Comparison of ENCODE assay signal across 1 cellular context in genomic region chr12:120265483-120266179, GRCh38.
A peak's percentile ranks its signal among the peaks of the same experiment; 100 is the strongest.
TF ChIP-seq lines count a peak whose summit lies in the region.

Gene PXN (minus strand): TSS chr12:120265730. CDS start chr12:120265629, 101 bp downstream.

TF ChIP-seq in K562, 482 proteins besides CTCF, POLR2A, EP300 and RAD21 (continued from another document and continues in another):
- TF ChIP-seq PML (IDR thresholded peaks at IDR 0.05; ENCODE audit: low read length), result 0 out of 2 replicates have a peak, but pooled peaks have one; percentile 21
- TF ChIP-seq, protein P1, sequence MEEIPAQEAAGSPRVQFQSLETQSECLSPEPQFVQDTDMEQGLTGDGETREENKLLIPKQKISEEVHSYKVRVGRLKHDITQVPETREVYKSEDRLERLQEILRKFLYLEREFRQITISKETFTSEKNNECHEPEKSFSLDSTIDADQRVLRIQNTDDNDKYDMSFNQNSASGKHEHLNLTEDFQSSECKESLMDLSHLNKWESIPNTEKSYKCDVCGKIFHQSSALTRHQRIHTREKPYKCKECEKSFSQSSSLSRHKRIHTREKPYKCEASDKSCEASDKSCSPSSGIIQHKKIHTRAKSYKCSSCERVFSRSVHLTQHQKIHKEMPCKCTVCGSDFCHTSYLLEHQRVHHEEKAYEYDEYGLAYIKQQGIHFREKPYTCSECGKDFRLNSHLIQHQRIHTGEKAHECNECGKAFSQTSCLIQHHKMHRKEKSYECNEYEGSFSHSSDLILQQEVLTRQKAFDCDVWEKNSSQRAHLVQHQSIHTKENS (CRISPR knock-in tag; IDR thresholded peaks at IDR 0.05), result no peak
- no peak for TF ChIP-seq EHMT2 (IDR thresholded peaks at IDR 0.05)
- no peak for TF ChIP-seq TAL1 (IDR thresholded peaks at IDR 0.05)
- TF ChIP-seq PCBP1 (IDR thresholded peaks at IDR 0.05; ENCODE audit: low read depth, low read length, poor library complexity, severe bottlenecking), result peak; percentile 40
- TF ChIP-seq, protein P2, sequence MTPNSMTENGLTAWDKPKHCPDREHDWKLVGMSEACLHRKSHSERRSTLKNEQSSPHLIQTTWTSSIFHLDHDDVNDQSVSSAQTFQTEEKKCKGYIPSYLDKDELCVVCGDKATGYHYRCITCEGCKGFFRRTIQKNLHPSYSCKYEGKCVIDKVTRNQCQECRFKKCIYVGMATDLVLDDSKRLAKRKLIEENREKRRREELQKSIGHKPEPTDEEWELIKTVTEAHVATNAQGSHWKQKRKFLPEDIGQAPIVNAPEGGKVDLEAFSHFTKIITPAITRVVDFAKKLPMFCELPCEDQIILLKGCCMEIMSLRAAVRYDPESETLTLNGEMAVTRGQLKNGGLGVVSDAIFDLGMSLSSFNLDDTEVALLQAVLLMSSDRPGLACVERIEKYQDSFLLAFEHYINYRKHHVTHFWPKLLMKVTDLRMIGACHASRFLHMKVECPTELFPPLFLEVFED (CRISPR knock-in tag; conservative IDR thresholded peaks at IDR 0.05), result no peak
- TF ChIP-seq, protein P3, sequence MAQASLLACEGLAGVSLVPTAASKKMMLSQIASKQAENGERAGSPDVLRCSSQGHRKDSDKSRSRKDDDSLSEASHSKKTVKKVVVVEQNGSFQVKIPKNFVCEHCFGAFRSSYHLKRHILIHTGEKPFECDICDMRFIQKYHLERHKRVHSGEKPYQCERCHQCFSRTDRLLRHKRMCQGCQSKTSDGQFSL (CRISPR knock-in tag; IDR thresholded peaks at IDR 0.05), result 0 out of 2 replicates have a peak, but pooled peaks have one; percentile 13
- TF ChIP-seq, protein P3 (tag; IDR thresholded peaks at IDR 0.05), result no peak
- peak; percentile 29 for TF ChIP-seq CHD1 (IDR thresholded peaks at IDR 0.05; ENCODE audit: low read length)
- TF ChIP-seq, protein P4, sequence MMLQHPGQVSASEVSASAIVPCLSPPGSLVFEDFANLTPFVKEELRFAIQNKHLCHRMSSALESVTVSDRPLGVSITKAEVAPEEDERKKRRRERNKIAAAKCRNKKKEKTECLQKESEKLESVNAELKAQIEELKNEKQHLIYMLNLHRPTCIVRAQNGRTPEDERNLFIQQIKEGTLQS (IDR thresholded peaks at IDR 0.05), result peak; percentile 67; the same call in 1 of the 2 replicates
- TF ChIP-seq, protein P4 (CRISPR knock-in tag; conservative IDR thresholded peaks at IDR 0.05), result no peak
- 0 out of 4 replicates have a peak, but pooled peaks of 1 of the 2 experiments have one; percentile 10 for TF ChIP-seq UBTF (IDR thresholded peaks at IDR 0.05; ENCODE audit: borderline replicate concordance in 1 of 2, low read depth in 2 of 2, low read length in 2 of 2)
- peak; percentile 94 for TF ChIP-seq ZNF395 (CRISPR knock-in tag; IDR thresholded peaks at IDR 0.05)
- TF ChIP-seq, protein P5, sequence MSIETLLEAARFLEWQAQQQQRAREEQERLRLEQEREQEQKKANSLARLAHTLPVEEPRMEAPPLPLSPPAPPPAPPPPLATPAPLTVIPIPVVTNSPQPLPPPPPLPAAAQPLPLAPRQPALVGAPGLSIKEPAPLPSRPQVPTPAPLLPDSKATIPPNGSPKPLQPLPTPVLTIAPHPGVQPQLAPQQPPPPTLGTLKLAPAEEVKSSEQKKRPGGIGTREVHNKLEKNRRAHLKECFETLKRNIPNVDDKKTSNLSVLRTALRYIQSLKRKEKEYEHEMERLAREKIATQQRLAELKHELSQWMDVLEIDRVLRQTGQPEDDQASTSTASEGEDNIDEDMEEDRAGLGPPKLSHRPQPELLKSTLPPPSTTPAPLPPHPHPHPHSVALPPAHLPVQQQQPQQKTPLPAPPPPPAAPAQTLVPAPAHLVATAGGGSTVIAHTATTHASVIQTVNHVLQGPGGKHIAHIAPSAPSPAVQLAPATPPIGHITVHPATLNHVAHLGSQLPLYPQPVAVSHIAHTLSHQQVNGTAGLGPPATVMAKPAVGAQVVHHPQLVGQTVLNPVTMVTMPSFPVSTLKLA (conservative IDR thresholded peaks at IDR 0.05), result peak; percentile 69 to 86
- TF ChIP-seq, protein P6, sequence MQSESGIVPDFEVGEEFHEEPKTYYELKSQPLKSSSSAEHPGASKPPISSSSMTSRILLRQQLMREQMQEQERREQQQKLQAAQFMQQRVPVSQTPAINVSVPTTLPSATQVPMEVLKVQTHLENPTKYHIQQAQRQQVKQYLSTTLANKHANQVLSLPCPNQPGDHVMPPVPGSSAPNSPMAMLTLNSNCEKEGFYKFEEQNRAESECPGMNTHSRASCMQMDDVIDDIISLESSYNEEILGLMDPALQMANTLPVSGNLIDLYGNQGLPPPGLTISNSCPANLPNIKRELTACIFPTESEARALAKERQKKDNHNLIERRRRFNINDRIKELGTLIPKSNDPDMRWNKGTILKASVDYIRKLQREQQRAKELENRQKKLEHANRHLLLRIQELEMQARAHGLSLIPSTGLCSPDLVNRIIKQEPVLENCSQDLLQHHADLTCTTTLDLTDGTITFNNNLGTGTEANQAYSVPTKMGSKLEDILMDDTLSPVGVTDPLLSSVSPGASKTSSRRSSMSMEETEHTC (IDR thresholded peaks at IDR 0.05), result 0 out of 2 replicates have a peak, but pooled peaks have one; percentile 13
- no peak for TF ChIP-seq ZNF311 (CRISPR knock-in tag; IDR thresholded peaks at IDR 0.05)
- peak; percentile 94 for TF ChIP-seq SP1 (CRISPR knock-in tag; IDR thresholded peaks at IDR 0.05)
- TF ChIP-seq POLR2G (IDR thresholded peaks at IDR 0.05; ENCODE audit: low read depth, low read length), result peak; percentile 86
- TF ChIP-seq STAG1 (CRISPR knock-in tag; IDR thresholded peaks at IDR 0.05; ENCODE audit: borderline replicate concordance), result peak; percentile 71
- TF ChIP-seq HEY1 (CRISPR knock-in tag; IDR thresholded peaks at IDR 0.05; ENCODE audit: borderline replicate concordance), result no peak
- peak; percentile 7; the same call in 1 of the 2 replicates for TF ChIP-seq PBX2 (CRISPR knock-in tag; IDR thresholded peaks at IDR 0.05; ENCODE audit: low read depth)
- peak; percentile 84 for TF ChIP-seq PBX2 (tag; conservative IDR thresholded peaks at IDR 0.05; ENCODE audit: low read depth)
- no peak for TF ChIP-seq ZNF354B (CRISPR knock-in tag; IDR thresholded peaks at IDR 0.05)
- no peak for TF ChIP-seq POLR3G (IDR thresholded peaks at IDR 0.05; ENCODE audit: extremely low read depth, insufficient read length, insufficient replicate concordance)
- TF ChIP-seq, protein P7, sequence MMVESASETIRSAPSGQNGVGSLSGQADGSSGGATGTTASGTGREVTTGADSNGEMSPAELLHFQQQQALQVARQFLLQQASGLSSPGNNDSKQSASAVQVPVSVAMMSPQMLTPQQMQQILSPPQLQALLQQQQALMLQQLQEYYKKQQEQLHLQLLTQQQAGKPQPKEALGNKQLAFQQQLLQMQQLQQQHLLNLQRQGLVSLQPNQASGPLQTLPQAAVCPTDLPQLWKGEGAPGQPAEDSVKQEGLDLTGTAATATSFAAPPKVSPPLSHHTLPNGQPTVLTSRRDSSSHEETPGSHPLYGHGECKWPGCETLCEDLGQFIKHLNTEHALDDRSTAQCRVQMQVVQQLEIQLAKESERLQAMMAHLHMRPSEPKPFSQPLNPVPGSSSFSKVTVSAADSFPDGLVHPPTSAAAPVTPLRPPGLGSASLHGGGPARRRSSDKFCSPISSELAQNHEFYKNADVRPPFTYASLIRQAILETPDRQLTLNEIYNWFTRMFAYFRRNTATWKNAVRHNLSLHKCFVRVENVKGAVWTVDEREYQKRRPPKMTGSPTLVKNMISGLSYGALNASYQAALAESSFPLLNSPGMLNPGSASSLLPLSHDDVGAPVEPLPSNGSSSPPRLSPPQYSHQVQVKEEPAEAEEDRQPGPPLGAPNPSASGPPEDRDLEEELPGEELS (CRISPR knock-in tag; IDR thresholded peaks at IDR 0.05; ENCODE audit: borderline replicate concordance), result no peak
- TF ChIP-seq IRF2 (CRISPR knock-in tag; IDR thresholded peaks at IDR 0.05), result no peak
- TF ChIP-seq TRIM25 (IDR thresholded peaks at IDR 0.05; ENCODE audit: borderline replicate concordance), result no peak
- no peak for TF ChIP-seq HDAC6 (IDR thresholded peaks at IDR 0.05; ENCODE audit: low read depth, low read length)
- TF ChIP-seq KLF13 (tag; IDR thresholded peaks at IDR 0.05; ENCODE audit: borderline replicate concordance, low read depth), result peak; percentile 88; the same call in 1 of the 2 replicates
- TF ChIP-seq NFE2L1 (tag; IDR thresholded peaks at IDR 0.05; ENCODE audit: borderline replicate concordance, low read depth), result no peak
- TF ChIP-seq, protein P8, sequence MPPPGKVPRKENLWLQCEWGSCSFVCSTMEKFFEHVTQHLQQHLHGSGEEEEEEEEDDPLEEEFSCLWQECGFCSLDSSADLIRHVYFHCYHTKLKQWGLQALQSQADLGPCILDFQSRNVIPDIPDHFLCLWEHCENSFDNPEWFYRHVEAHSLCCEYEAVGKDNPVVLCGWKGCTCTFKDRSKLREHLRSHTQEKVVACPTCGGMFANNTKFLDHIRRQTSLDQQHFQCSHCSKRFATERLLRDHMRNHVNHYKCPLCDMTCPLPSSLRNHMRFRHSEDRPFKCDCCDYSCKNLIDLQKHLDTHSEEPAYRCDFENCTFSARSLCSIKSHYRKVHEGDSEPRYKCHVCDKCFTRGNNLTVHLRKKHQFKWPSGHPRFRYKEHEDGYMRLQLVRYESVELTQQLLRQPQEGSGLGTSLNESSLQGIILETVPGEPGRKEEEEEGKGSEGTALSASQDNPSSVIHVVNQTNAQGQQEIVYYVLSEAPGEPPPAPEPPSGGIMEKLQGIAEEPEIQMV (tag; conservative IDR thresholded peaks at IDR 0.05; ENCODE audit: low read depth), result no peak
- TF ChIP-seq E2F3 (CRISPR knock-in tag; IDR thresholded peaks at IDR 0.05), result no peak
- no peak for TF ChIP-seq ETV5 (CRISPR knock-in tag; IDR thresholded peaks at IDR 0.05; ENCODE audit: low read depth)
